In genomic region chr4:147731611-147732515, GRCh38 we compare ENCODE assay signal across 8 cellular contexts. TPM values are rescaled to one million over a fixed set of nuclear protein-coding genes. Genes with fewer than 3 reads are reported as not detected.
DNase-seq lines count a peak whose midpoint lies in the region; ATAC-seq and TF ChIP-seq lines count a peak whose summit lies in the region.

Gene ARHGAP10, plus strand, starts transcription at chr4:147732088. Its CDS starts 214 bp downstream, at chr4:147732302.

- no peaks in the 10 kb centered on the region for H3K36me3 ChIP-seq in neutrophil

- TF ChIP-seq CTCF in fibroblast of villous mesenchyme (IDR thresholded peaks at IDR 0.05; ENCODE audit: insufficient read depth, low read depth, low read length) (no peak), neutrophil (IDR thresholded peaks at IDR 0.05) (no peak)

- ATAC-seq in GM19023 (IDR thresholded peaks at IDR 0.05; ENCODE audit: unreplicated experiment) (peak; percentile 74), HG03175 (IDR thresholded peaks at IDR 0.05; ENCODE audit: unreplicated experiment) (peak; percentile 59)

- DNase-seq in Ammon's horn (ENCODE audit: low spot score): peak; percentile 43
- peak; percentile 90 for DNase-seq in RPMI7951 (ENCODE audit: low read depth)
- peak; percentile 55 for DNase-seq in activated gamma-delta T cell (lab: John Stamatoyannopoulos, UW)
- peak; percentile 85 for DNase-seq in fibroblast of villous mesenchyme (ENCODE audit: low read depth)
- peak in 35 of 49 donors; percentile 2 to 61 (median 30) for DNase-seq in substantia nigra (lab: John Stamatoyannopoulos, UW)

- peaks cover 16 to 21% of the 10 kb centered on the region in 2 experiments for H3K4me1 ChIP-seq in neutrophil (ENCODE audit: control insufficient read depth in 1 of 2, insufficient read depth in 1 of 2, low read depth in 1 of 2, low read length in 1 of 2)

- peaks cover 42% of the 10 kb centered on the region for H3K27me3 ChIP-seq in neutrophil

- H3K27ac ChIP-seq in neutrophil: no peak within 1 kb of the TSS
- peak within 1 kb of the TSS; percentile 21 for H3K27ac ChIP-seq in substantia nigra (ENCODE audit: low read depth, low read length, poor library complexity, severe bottlenecking)

- H3K4me3 ChIP-seq in fibroblast of villous mesenchyme (ENCODE audit: low read depth, low read length) (peak within 1 kb of the TSS; percentile 87), neutrophil (ENCODE audit: low read depth in 1 of 2, low read length in 1 of 2) (peak within 1 kb of the TSS; percentile 49 to 64)

- H3K9me3 ChIP-seq in neutrophil: no peaks in the 10 kb centered on the region

RNA-seq across cellular contexts. Expression of gene ARHGAP10, which starts in this region (rescaled TPM):
- 16.1 and 16.9 TPM in 2 replicates for total RNA-seq in RPMI7951 (2014; rRNA removed; shearing (Covaris generic))
- 41.2 and 41.5 TPM in 2 replicates for total RNA-seq in fibroblast of villous mesenchyme

Comparison
In these comparisons a context has a peak if more than half of its experiments do, and no peak if none do; other contexts are left out.
1. DNase-seq: peak in every context shown above with its lines; median percentile 90 in RPMI7951; 85 in fibroblast of villous mesenchyme; 55 in activated gamma-delta T cell; 43 in Ammon's horn; 30 in substantia nigra.